In genomic region chr7:26328498-26329390, GRCh38 we compare ENCODE assay signal across 20 cellular contexts. TPM values are rescaled to one million over a fixed set of nuclear protein-coding genes. Genes with fewer than 3 reads are reported as not detected.
A peak's percentile ranks its signal among the peaks of the same experiment; 100 is the strongest.
DNase-seq lines count a peak whose midpoint lies in the region; ATAC-seq and TF ChIP-seq lines count a peak whose summit lies in the region.
"Had no signal": no experiment of that assay in that cellular context is flagged by ENCODE, and none has a peak within 500 bp of the region (broad histone marks: within the 10 kb centered on the region; RNA-seq: fewer than 3 reads in every experiment).

No MANE protein-coding gene starts in this region.

- peak overlapping the region in 10 of 11 experiments; percentile 59 to 85 (median 66); a peak in 16 of 22 replicates for H3K4me2 ChIP-seq in BLaER1 treated with 17β-estradiol and CSF1 and Interleukin-3, amounts not matched to agents 10 nM and 100 nM
- peak overlapping the region; percentile 5; the same call in 1 of the 2 replicates for H3K4me2 ChIP-seq in OCI-LY1 (ENCODE audit: low read length)

- no peaks in the 10 kb centered on the region for H3K27me3 ChIP-seq in BLaER1 treated with 17β-estradiol and CSF1 and Interleukin-3, amounts not matched to agents 10 nM and 100 nM
- H3K27me3 ChIP-seq in OCI-LY1 (ENCODE audit: insufficient read depth, low read length) = no peaks in the 10 kb centered on the region
- H3K27me3 ChIP-seq: cardiac muscle cell, tibial artery had no signal

- peaks cover 29% of the 10 kb centered on the region; the same call in 1 of the 2 replicates for H3K79me2 ChIP-seq in OCI-LY1 (ENCODE audit: insufficient read depth, low read length)

- no peak overlapping the region for H3K4me3 ChIP-seq in BLaER1 treated with 17β-estradiol and CSF1 and Interleukin-3, amounts not matched to agents 10 nM and 100 nM
- no peak overlapping the region for H3K4me3 ChIP-seq in OCI-LY1 (ENCODE audit: low read depth, low read length, poor library complexity, severe bottlenecking)
- H3K4me3 ChIP-seq: cardiac muscle cell, left ventricle myocardium inferior, tibial artery had no signal

- no peak; the same call in 1 of the 2 replicates for TF ChIP-seq CTCF in OCI-LY1 (IDR thresholded peaks at IDR 0.05; ENCODE audit: low read length)
- no peak for TF ChIP-seq CTCF in progenitor cell of endocrine pancreas (IDR thresholded peaks at IDR 0.05; ENCODE audit: unreplicated experiment)

- H3K4me1 Mint-ChIP-seq in progenitor cell of endocrine pancreas (ENCODE audit: low read depth) = no peaks in the 10 kb centered on the region

- H3K36me3 Mint-ChIP-seq in progenitor cell of endocrine pancreas (ENCODE audit: insufficient read depth) = peaks cover 2% of the 10 kb centered on the region

- H3K27ac ChIP-seq in BLaER1 treated with 17β-estradiol and CSF1 and Interleukin-3, amounts not matched to agents 10 nM and 100 nM = peak overlapping the region in 2 of 11 experiments; percentile 57 to 62; a peak in 2 of 22 replicates
- peak overlapping the region; percentile 49 for H3K27ac ChIP-seq in OCI-LY1 (ENCODE audit: low read depth, low read length, poor library complexity, severe bottlenecking)
- H3K27ac ChIP-seq: cardiac muscle cell, left ventricle myocardium inferior, RWPE1, tibial artery had no signal

- no peaks in the 10 kb centered on the region for H4K20me1 ChIP-seq in BLaER1 treated with 17β-estradiol and CSF1 and Interleukin-3, amounts not matched to agents 10 nM and 100 nM
- no peaks in the 10 kb centered on the region for H4K20me1 ChIP-seq in OCI-LY1 (ENCODE audit: insufficient read depth, low read length)

- H2AFZ ChIP-seq in OCI-LY1 (ENCODE audit: low read length) = no peak overlapping the region

- DNase-seq in medulla oblongata (ENCODE audit: extremely low spot score) = peak; percentile 12
- no peak for DNase-seq in Kasumi-1 (lab: John Stamatoyannopoulos, UW)
- no peak for DNase-seq in DMS53 (lab: John Stamatoyannopoulos, UW)
- DNase-seq in progenitor cell of endocrine pancreas (ENCODE audit: low spot score, unreplicated experiment) = no peak
- no peak for DNase-seq in NCI-H146 treated with DMSO at 0.1 percent for 48 hours (lab: John Stamatoyannopoulos, UW; ENCODE audit: unreplicated experiment)
- DNase-seq: activated CD4-positive, CD25-positive, alpha-beta regulatory T cell treated with anti-CD3 and anti-CD28 coated beads, Interleukin-2, amount 50 U/mL, for 72 hours; DMS 273 treated with DMSO at 0.1 percent for 48 hours; effector memory CD4-positive, alpha-beta T cell; MM.1S; NCI-H748 treated with DMSO at 0.1 percent for 48 hours had no signal

- H3F3A ChIP-seq in OCI-LY1 (ENCODE audit: insufficient read depth, low read length) = peaks cover 2% of the 10 kb centered on the region; the same call in 1 of the 2 replicates

- H3K9me3 ChIP-seq in BLaER1 treated with 17β-estradiol and CSF1 and Interleukin-3, amounts not matched to agents 10 nM and 100 nM (replicated peaks in 1 of 11) = peaks cover 0 to 32% (median 14%) of the 10 kb centered on the region in 11 experiments; a peak in 18 of 22 replicates
- no peaks in the 10 kb centered on the region for H3K9me3 ChIP-seq in OCI-LY1 (ENCODE audit: low read length)
- H3K9me3 ChIP-seq: tibial artery had no signal

- H3K4me1 ChIP-seq in BLaER1 treated with 17β-estradiol and CSF1 and Interleukin-3, amounts not matched to agents 10 nM and 100 nM = peaks cover 13 to 48% (median 38%) of the 10 kb centered on the region in 10 experiments
- H3K4me1 ChIP-seq in OCI-LY1 (ENCODE audit: insufficient read depth, low read length, severe bottlenecking) = peaks cover 29% of the 10 kb centered on the region
- H3K4me1 ChIP-seq: left ventricle myocardium inferior, tibial artery had no signal

- ATAC-seq in GM19468 (IDR thresholded peaks at IDR 0.05; ENCODE audit: extremely low read depth, unreplicated experiment) = peak; percentile 43

- H3K9ac ChIP-seq in BLaER1 treated with 17β-estradiol and CSF1 and Interleukin-3, amounts not matched to agents 10 nM and 100 nM = no peak overlapping the region
- H3K9ac ChIP-seq in OCI-LY1 (ENCODE audit: low read length) = no peak overlapping the region; the same call in 1 of the 2 replicates

- no peaks in the 10 kb centered on the region for H3K27me3 Mint-ChIP-seq in progenitor cell of endocrine pancreas

- H3K9me2 ChIP-seq in OCI-LY1 (ENCODE audit: low read depth, low read length) = no peaks in the 10 kb centered on the region

- no peak overlapping the region for H3K4me3 Mint-ChIP-seq in progenitor cell of endocrine pancreas (ENCODE audit: low read depth)
- H3K4me3 Mint-ChIP-seq: T-helper 1 cell treated with Interleukin-12 subunit alpha and Interleukin-12 subunit beta and Interleukin-4 antibody, amounts not matched to agents 30 μg/mL and 1 μg/mL, for 36 hours had no signal

- H3K27ac Mint-ChIP-seq in progenitor cell of endocrine pancreas = no peak overlapping the region
- H3K27ac Mint-ChIP-seq: T-helper 1 cell treated with Interleukin-12 subunit alpha and Interleukin-12 subunit beta and Interleukin-4 antibody, amounts not matched to agents 30 μg/mL and 1 μg/mL, for 36 hours had no signal

- peaks cover 0 to 4% (median 0%) of the 10 kb centered on the region in 11 experiments; a peak in 1 of 22 replicates for H3K36me3 ChIP-seq in BLaER1 treated with 17β-estradiol and CSF1 and Interleukin-3, amounts not matched to agents 10 nM and 100 nM
- H3K36me3 ChIP-seq in OCI-LY1 (ENCODE audit: insufficient read depth, low read length) = peaks cover 26% of the 10 kb centered on the region
- H3K36me3 ChIP-seq: cardiac muscle cell, left ventricle myocardium inferior, tibial artery had no signal

- H3K9me3 Mint-ChIP-seq in progenitor cell of endocrine pancreas (ENCODE audit: low read depth) = peaks cover 6% of the 10 kb centered on the region
- H3K9me3 Mint-ChIP-seq: T-helper 1 cell treated with Interleukin-12 subunit alpha and Interleukin-12 subunit beta and Interleukin-4 antibody, amounts not matched to agents 30 μg/mL and 1 μg/mL, for 36 hours had no signal

RNA-seq across cellular contexts. Expression of gene SNX10, which starts 37.1 kb away (rescaled TPM):
- 9.2 and 10.0 TPM in 2 replicates for total RNA-seq in progenitor cell of endocrine pancreas
- total RNA-seq: HT-29, myocyte had no signal
